19 cellular contexts compared by ENCODE assay signal in the genomic region with DNA sequence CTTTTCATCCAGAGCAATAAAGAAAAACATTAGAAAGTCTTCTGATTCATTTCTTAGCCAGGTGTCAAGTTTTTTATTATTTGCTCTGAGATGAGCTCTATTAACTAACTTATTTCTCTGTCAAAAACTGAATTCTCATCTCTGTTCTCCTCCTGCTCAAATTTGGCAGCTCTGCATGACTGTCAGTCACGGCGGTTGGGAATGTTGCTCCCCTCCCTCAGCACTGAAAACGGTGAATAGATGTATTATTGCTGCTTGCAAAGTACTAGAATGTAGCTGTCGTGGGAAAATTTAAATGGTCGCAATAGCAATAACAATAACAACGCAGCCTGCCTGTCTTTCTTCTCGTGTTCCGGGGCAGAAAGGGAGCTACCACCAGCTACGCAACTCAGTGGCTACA.
"Had no signal": no experiment of that assay in that cellular context is flagged by ENCODE, and none has a peak within 500 bp of the region (broad histone marks: within the 10 kb centered on the region; RNA-seq: fewer than 3 reads in every experiment).

No MANE protein-coding gene starts in this region.

- H3K36me3 Mint-ChIP-seq: activated naive CD8-positive, alpha-beta T cell treated with anti-CD3 and anti-CD28 coated beads, Interleukin-2, amount 10 ng/mL, durations not matched to agents 7 days and 5 days; stimulated activated effector memory CD8-positive, alpha-beta T cell treated with anti-CD3 and anti-CD28 coated beads, Interleukin-12 subunit alpha, Interleukin-12 subunit beta, amount 100 ng/mL, for 72 hours had no signal

- H3K4me3 ChIP-seq: lung, testis, upper lobe of right lung had no signal

- ATAC-seq: activated CD8-positive, alpha-beta T cell treated with anti-CD3 and anti-CD28 coated beads for 36 hours; activated T-helper 17 cell treated with anti-CD3 and anti-CD28 coated beads, Interleukin-2, amount 50 U/mL, for 72 hours; esophagus mucosa; sciatic nerve; stimulated activated effector memory CD8-positive, alpha-beta T cell treated with anti-CD3 and anti-CD28 coated beads, Interleukin-12 subunit alpha, Interleukin-12 subunit beta, amount 100 ng/mL, for 72 hours; upper lobe of right lung had no signal

- H3K27me3 Mint-ChIP-seq: activated T-helper 17 cell treated with anti-CD3 and anti-CD28 coated beads, Interleukin-2, amount 50 U/mL, for 72 hours had no signal

- H3K27ac ChIP-seq: brain microvascular endothelial cell, testis, upper lobe of right lung had no signal

- H3K36me3 ChIP-seq: brain microvascular endothelial cell, upper lobe of right lung had no signal

- H3K27ac Mint-ChIP-seq: activated CD4-positive, alpha-beta T cell treated with anti-CD3 and anti-CD28 coated beads, Interleukin-2, amount 10 ng/mL, durations not matched to agents 24 days and 14 days; activated CD8-positive, alpha-beta T cell treated with anti-CD3 and anti-CD28 coated beads for 36 hours; activated naive CD8-positive, alpha-beta T cell treated with anti-CD3 and anti-CD28 coated beads, Interleukin-2, amount 10 ng/mL, durations not matched to agents 7 days and 5 days; nephron; stimulated activated effector memory CD8-positive, alpha-beta T cell treated with anti-CD3 and anti-CD28 coated beads, Interleukin-12 subunit alpha, Interleukin-12 subunit beta, amount 100 ng/mL, for 72 hours had no signal

- H3K4me1 Mint-ChIP-seq: central memory CD8-positive, alpha-beta T cell had no signal

- H3K9me3 Mint-ChIP-seq: activated CD4-positive, alpha-beta T cell treated with anti-CD3 and anti-CD28 coated beads, Interleukin-2, amount 10 ng/mL, durations not matched to agents 24 days and 14 days; activated CD8-positive, alpha-beta T cell treated with anti-CD3 and anti-CD28 coated beads for 36 hours; activated T-helper 17 cell treated with anti-CD3 and anti-CD28 coated beads, Interleukin-2, amount 50 U/mL, for 72 hours; central memory CD8-positive, alpha-beta T cell; nephron; stimulated activated effector memory CD8-positive, alpha-beta T cell treated with anti-CD3 and anti-CD28 coated beads, Interleukin-12 subunit alpha, Interleukin-12 subunit beta, amount 100 ng/mL, for 72 hours had no signal

- H3K9me3 ChIP-seq: testis, upper lobe of right lung had no signal

- DNase-seq: activated CD4-positive, alpha-beta T cell treated with anti-CD3 and anti-CD28 coated beads, Interleukin-2, amount 10 ng/mL, durations not matched to agents 24 days and 14 days; activated CD8-positive, alpha-beta T cell treated with anti-CD3 and anti-CD28 coated beads for 36 hours; activated naive CD4-positive, alpha-beta T cell; activated naive CD8-positive, alpha-beta T cell treated with anti-CD3 and anti-CD28 coated beads, Interleukin-2, amount 10 ng/mL, durations not matched to agents 7 days and 5 days; activated T-cell treated with anti-CD3 and anti-CD28 coated beads, Interleukin-2, amount 50 U/mL, for 1 hour; amygdala; brain microvascular endothelial cell; cortex of kidney; effector CD8-positive, alpha-beta T cell; stimulated activated CD4-positive, alpha-beta T cell treated with anti-CD3 and anti-CD28 coated beads, Interleukin-4, amount 100 ng/mL, for 24 hours; testis; upper lobe of right lung had no signal

- H3K27me3 ChIP-seq: brain microvascular endothelial cell, testis, upper lobe of right lung had no signal

- H3K4me3 Mint-ChIP-seq: activated CD4-positive, alpha-beta T cell treated with anti-CD3 and anti-CD28 coated beads, Interleukin-2, amount 10 ng/mL, durations not matched to agents 24 days and 14 days; activated CD8-positive, alpha-beta T cell treated with anti-CD3 and anti-CD28 coated beads for 36 hours; activated naive CD8-positive, alpha-beta T cell treated with anti-CD3 and anti-CD28 coated beads, Interleukin-2, amount 10 ng/mL, durations not matched to agents 7 days and 5 days; central memory CD8-positive, alpha-beta T cell; stimulated activated effector memory CD8-positive, alpha-beta T cell treated with anti-CD3 and anti-CD28 coated beads, Interleukin-12 subunit alpha, Interleukin-12 subunit beta, amount 100 ng/mL, for 72 hours had no signal

- H3K4me1 ChIP-seq: testis had no signal
